In the genomic region with DNA sequence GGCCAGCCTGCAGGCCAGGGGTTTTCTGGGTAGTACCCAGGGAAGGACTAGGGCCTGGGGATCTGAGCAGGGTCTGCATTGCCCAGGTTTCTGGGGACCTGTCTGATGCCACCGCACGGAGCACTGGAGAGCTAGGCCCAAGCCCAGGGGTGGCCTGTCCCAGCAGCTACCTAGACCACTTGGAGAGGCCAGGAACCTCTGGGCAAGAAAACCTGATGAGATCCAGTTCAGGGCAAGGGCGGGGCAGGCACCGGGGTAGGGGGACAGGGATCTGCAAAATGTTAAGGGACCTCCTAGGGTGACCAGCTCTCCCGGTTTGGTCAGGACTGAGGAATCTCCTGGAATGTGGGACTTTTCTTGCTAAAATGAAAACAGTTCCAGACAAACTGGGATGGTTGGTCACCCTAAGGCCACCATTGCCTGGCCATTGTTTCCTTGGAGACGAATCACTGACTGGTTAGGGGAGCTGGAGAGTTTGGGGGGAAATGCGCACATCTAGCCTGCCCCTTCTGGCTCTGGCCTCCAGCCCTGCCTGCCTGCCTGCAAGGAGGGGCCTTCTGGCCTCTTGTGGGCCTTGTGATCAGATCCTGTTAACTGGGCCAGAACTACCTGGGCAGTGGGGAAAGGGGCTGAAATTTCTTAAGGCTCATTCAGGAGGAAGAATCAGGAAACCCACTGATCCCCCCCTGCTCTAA, we compare ENCODE assay signal across 23 cellular contexts.
"Had no signal": no experiment of that assay in that cellular context is flagged by ENCODE, and none has a peak within 500 bp of the region (broad histone marks: within the 10 kb centered on the region; RNA-seq: fewer than 3 reads in every experiment).

No MANE protein-coding gene starts in this region.

- H3K4me2 ChIP-seq: KMS-11 had no signal

- H3K36me3 ChIP-seq: SJSA1 had no signal

- H3K4me1 ChIP-seq: SJSA1 had no signal

- FAIRE-seq: HepG2, K562, RCC 7860 had no signal

- H3K4me3 ChIP-seq: K562, SJSA1, SK-N-MC had no signal

- H3K9me3 ChIP-seq: SJSA1 had no signal

- H3K27ac ChIP-seq: KMS-11, SJSA1, SK-N-MC had no signal

- H3K9ac ChIP-seq: KMS-11 had no signal

- DNase-seq: IMR-90, Kasumi-1, MM.1S, NCI-H1092 treated with DMSO at 0.1 percent for 48 hours, NCI-H1436, NCI-H187, NCI-H2029, NCI-H2081 treated with DMSO at 0.1 percent for 48 hours, NCI-H2171, NCI-H226, NCI-H446, NCI-H510A, NCI-H524 treated with DMSO at 0.1 percent for 48 hours, NCI-H69, NCI-H774, Right ventricle myocardium superior, SIG-M5 had no signal
